ENCODE assay signal across 1 cellular context in genomic region chr1:236394905-236395779, GRCh38.
TF ChIP-seq lines count a peak whose summit lies in the region.

No MANE protein-coding gene starts in this region.

TF ChIP-seq in K562, 482 proteins besides CTCF, POLR2A, EP300 and RAD21 (continued from another document and continues in another):
- TF ChIP-seq CLOCK (CRISPR knock-in tag; IDR thresholded peaks at IDR 0.05; ENCODE audit: borderline replicate concordance): no peak
- no peak for TF ChIP-seq TFAM (CRISPR knock-in tag; conservative IDR thresholded peaks at IDR 0.05)
- no peak; the same call in 1 of the 2 replicates for TF ChIP-seq FOXP1 (CRISPR knock-in tag; IDR thresholded peaks at IDR 0.05)
- TF ChIP-seq PTBP1 (IDR thresholded peaks at IDR 0.05; ENCODE audit: low read depth, low read length): 0 out of 2 replicates have a peak, but pooled peaks have one; percentile 17
- TF ChIP-seq SUPT5H (IDR thresholded peaks at IDR 0.05): peak; percentile 77
- peak; percentile 69; the same call in 1 of the 2 replicates for TF ChIP-seq TOE1 (IDR thresholded peaks at IDR 0.05; ENCODE audit: borderline replicate concordance)
- no peak for TF ChIP-seq TOE1 (CRISPR knock-in tag; IDR thresholded peaks at IDR 0.05; ENCODE audit: borderline replicate concordance, low read depth)
- no peak for TF ChIP-seq MXD1 (CRISPR knock-in tag; IDR thresholded peaks at IDR 0.05; ENCODE audit: borderline replicate concordance, poor library complexity, severe bottlenecking)
- TF ChIP-seq ZNF316 (IDR thresholded peaks at IDR 0.05): no peak
- TF ChIP-seq RBM25 (IDR thresholded peaks at IDR 0.05; ENCODE audit: low read depth, low read length, severe bottlenecking): no peak
- TF ChIP-seq MAX (CRISPR knock-in tag; IDR thresholded peaks at IDR 0.05): no peak
- TF ChIP-seq ZNF561 (CRISPR knock-in tag; conservative IDR thresholded peaks at IDR 0.05): no peak
- 0 out of 2 replicates have a peak, but pooled peaks have one; percentile 11 for TF ChIP-seq DPF2 (IDR thresholded peaks at IDR 0.05)
- TF ChIP-seq SLC30A9 (CRISPR knock-in tag; IDR thresholded peaks at IDR 0.05): no peak
- no peak; the same call in 1 of the 2 replicates for TF ChIP-seq RNF2 (IDR thresholded peaks at IDR 0.05)
- TF ChIP-seq TARDBP (IDR thresholded peaks at IDR 0.05): no peak
- TF ChIP-seq TBP (optimal IDR thresholded peaks at IDR 0.05; ENCODE audit: low read depth, low read length): peak; percentile 10
- no peak for TF ChIP-seq CREB5 (CRISPR knock-in tag; IDR thresholded peaks at IDR 0.05)
- 0 out of 4 replicates have a peak, but pooled peaks of 1 of the 2 experiments have one; percentile 10 for TF ChIP-seq ETV6 (IDR thresholded peaks at IDR 0.05; ENCODE audit: borderline replicate concordance in 1 of 2, low read depth in 2 of 2, low read length in 1 of 2)
- no peak for TF ChIP-seq ETV6 (CRISPR knock-in tag; IDR thresholded peaks at IDR 0.05; ENCODE audit: borderline replicate concordance)
- TF ChIP-seq SRF (CRISPR knock-in tag; IDR thresholded peaks at IDR 0.05): peak in 1 of 2 experiments; percentile 83; a peak in 2 of 4 replicates
- TF ChIP-seq FOXO4 (CRISPR knock-in tag; IDR thresholded peaks at IDR 0.05): no peak
- TF ChIP-seq ZC3H4 (CRISPR knock-in tag; IDR thresholded peaks at IDR 0.05; ENCODE audit: borderline replicate concordance): no peak
- peak; percentile 71 for TF ChIP-seq POLR2B (IDR thresholded peaks at IDR 0.05; ENCODE audit: low read depth, partially characterized antibody)
- no peak for TF ChIP-seq ZNF124 (CRISPR knock-in tag; IDR thresholded peaks at IDR 0.05)
- TF ChIP-seq PYGO2 (tag; IDR thresholded peaks at IDR 0.05): no peak
- TF ChIP-seq CGGBP1 (CRISPR knock-in tag; IDR thresholded peaks at IDR 0.05): no peak
- no peak for TF ChIP-seq ZNF444 (CRISPR knock-in tag; IDR thresholded peaks at IDR 0.05)
- TF ChIP-seq SETDB1 (IDR thresholded peaks at IDR 0.05; ENCODE audit: low read length): no peak
- TF ChIP-seq NFXL1 (CRISPR knock-in tag; IDR thresholded peaks at IDR 0.05): no peak
- TF ChIP-seq KAT2B (IDR thresholded peaks at IDR 0.05; ENCODE audit: low read depth, low read length): no peak
- no peak for TF ChIP-seq MXI1 (IDR thresholded peaks at IDR 0.05; ENCODE audit: low read depth, low read length)
- TF ChIP-seq ZNF644 (tag; IDR thresholded peaks at IDR 0.05; ENCODE audit: low read depth): no peak
- no peak for TF ChIP-seq SMC3 (conservative IDR thresholded peaks at IDR 0.05; ENCODE audit: insufficient read depth, low read depth, low read length)
- TF ChIP-seq ZNF239 (CRISPR knock-in tag; IDR thresholded peaks at IDR 0.05): no peak
- no peak for TF ChIP-seq NR4A1 (CRISPR knock-in tag; IDR thresholded peaks at IDR 0.05)
- TF ChIP-seq NR4A1 (tag; IDR thresholded peaks at IDR 0.05): peak; percentile 76; the same call in 1 of the 2 replicates
- no peak for TF ChIP-seq EZH2 (IDR thresholded peaks at IDR 0.05; ENCODE audit: borderline replicate concordance, low read depth, low read length)
- TF ChIP-seq ZC3H8 (IDR thresholded peaks at IDR 0.05): no peak
- TF ChIP-seq TAF1 (IDR thresholded peaks at IDR 0.05; ENCODE audit: control insufficient read depth, extremely low read depth, insufficient read depth, low read length, severe bottlenecking): peak; percentile 58
- no peak for TF ChIP-seq SFPQ (IDR thresholded peaks at IDR 0.05; ENCODE audit: low read depth, low read length)
- TF ChIP-seq CUX1 (CRISPR knock-in tag; IDR thresholded peaks at IDR 0.05): no peak
- TF ChIP-seq USF2 (CRISPR knock-in tag; IDR thresholded peaks at IDR 0.05): no peak
- TF ChIP-seq PHB2 (IDR thresholded peaks at IDR 0.05; ENCODE audit: low read depth): no peak
- no peak for TF ChIP-seq ZKSCAN3 (CRISPR knock-in tag; IDR thresholded peaks at IDR 0.05)
- peak; percentile 79 for TF ChIP-seq ELF2 (CRISPR knock-in tag; IDR thresholded peaks at IDR 0.05)
- peak; percentile 80 for TF ChIP-seq CBX1 (IDR thresholded peaks at IDR 0.05; ENCODE audit: low read depth)
- no peak for TF ChIP-seq HNRNPUL1 (IDR thresholded peaks at IDR 0.05; ENCODE audit: low read length)
- no peak; the same call in 1 of the 2 replicates for TF ChIP-seq XRCC5 (IDR thresholded peaks at IDR 0.05; ENCODE audit: low read depth, low read length)
- TF ChIP-seq MAFG (tag; conservative IDR thresholded peaks at IDR 0.05): no peak
- TF ChIP-seq DIDO1 (tag; IDR thresholded peaks at IDR 0.05; ENCODE audit: low read depth): no peak
- TF ChIP-seq CCNT2 (IDR thresholded peaks at IDR 0.05; ENCODE audit: borderline replicate concordance, extremely low read depth, insufficient read length, low read depth, low read length): peak; percentile 65
- TF ChIP-seq MED1 (CRISPR knock-in tag; IDR thresholded peaks at IDR 0.05; ENCODE audit: borderline replicate concordance): no peak
- no peak for TF ChIP-seq ZNF12 (CRISPR knock-in tag; IDR thresholded peaks at IDR 0.05)
- no peak; the same call in 1 of the 2 replicates for TF ChIP-seq STAT5A (IDR thresholded peaks at IDR 0.05; ENCODE audit: borderline replicate concordance, low read length)
- no peak for TF ChIP-seq ZNF3 (CRISPR knock-in tag; IDR thresholded peaks at IDR 0.05)
- no peak for TF ChIP-seq TAF9B (IDR thresholded peaks at IDR 0.05; ENCODE audit: partially characterized antibody)
- TF ChIP-seq ZBTB26 (CRISPR knock-in tag; IDR thresholded peaks at IDR 0.05): no peak
- peak; percentile 91 for TF ChIP-seq POLR2G (IDR thresholded peaks at IDR 0.05; ENCODE audit: low read depth, low read length)
- no peak for TF ChIP-seq RUNX1 (IDR thresholded peaks at IDR 0.05; ENCODE audit: low read depth)
- peak; percentile 50; the same call in 1 of the 2 replicates for TF ChIP-seq ETV1 (tag; conservative IDR thresholded peaks at IDR 0.05; ENCODE audit: low read depth)
- no peak for TF ChIP-seq GTF2A2 (tag; IDR thresholded peaks at IDR 0.05)
